In the genomic region with DNA sequence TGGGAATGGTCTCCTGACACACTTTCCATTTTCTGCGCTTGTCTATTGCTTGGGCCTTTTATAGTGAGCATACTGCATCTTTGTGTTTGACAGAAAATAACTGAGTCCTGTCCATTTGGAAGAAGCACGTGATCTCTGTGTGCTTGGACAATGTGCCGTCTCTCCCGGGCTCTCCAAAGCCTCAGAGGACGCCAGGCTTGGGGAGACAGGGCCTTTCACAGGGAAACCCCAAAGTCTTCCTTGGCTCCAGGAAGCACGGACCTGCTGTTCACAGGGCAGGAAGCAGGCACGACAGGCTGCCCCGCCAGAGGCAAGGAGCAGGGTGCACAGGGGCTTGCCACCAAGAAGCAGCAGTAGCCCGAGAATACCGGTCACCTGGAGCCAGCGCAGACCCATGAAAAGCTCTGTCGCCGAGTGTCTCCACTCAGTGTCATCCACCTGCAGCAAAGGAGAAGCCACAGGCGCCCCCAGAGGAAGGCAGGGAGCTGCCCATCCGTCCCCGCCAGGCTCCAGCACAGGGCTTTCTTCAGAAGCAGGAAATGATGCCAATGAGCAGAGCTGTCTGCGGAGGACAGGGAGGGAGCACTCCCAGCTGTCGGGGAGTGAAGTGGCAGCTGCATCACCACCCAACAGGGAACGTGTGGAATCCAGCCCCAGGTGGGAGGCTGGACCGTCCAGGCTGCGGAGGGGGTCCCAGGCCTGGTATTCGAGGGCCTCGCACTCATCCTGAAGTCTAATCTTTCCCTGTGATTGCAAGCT, we compare ENCODE assay signal across 1 cellular context.
TF ChIP-seq lines count a peak whose summit lies in the region.

No MANE protein-coding gene starts in this region.

TF ChIP-seq in H1, 55 proteins besides CTCF, POLR2A, EP300 and RAD21 (continued from another document):
- TF ChIP-seq ATF3 (IDR thresholded peaks at IDR 0.05; ENCODE audit: insufficient read depth, low read depth, low read length) (no peak), BACH1 (IDR thresholded peaks at IDR 0.05; ENCODE audit: low read length) (no peak), BCL11A (IDR thresholded peaks at IDR 0.05; ENCODE audit: low read depth in 2 of 2, low read length in 2 of 2) (no peak), FOSL1 (IDR thresholded peaks at IDR 0.05; ENCODE audit: insufficient read depth, low read depth, low read length) (no peak), HDAC2 (IDR thresholded peaks at IDR 0.05; ENCODE audit: borderline replicate concordance in 1 of 2, low read depth in 2 of 2, low read length in 2 of 2) (no peak), KDM5A (IDR thresholded peaks at IDR 0.05; ENCODE audit: low read length) (no peak), YY1 (IDR thresholded peaks at IDR 0.05; ENCODE audit: low read depth, low read length) (no peak), KDM4A (IDR thresholded peaks at IDR 0.05; ENCODE audit: low read depth, low read length, severe bottlenecking) (no peak)
